Comparison of ENCODE assay signal across 8 cellular contexts in genomic region chr2:54561010-54561409, GRCh38.
DNase-seq lines count a peak whose midpoint lies in the region; ATAC-seq, FAIRE-seq and TF ChIP-seq lines count a peak whose summit lies in the region.

No MANE protein-coding gene starts in this region.

- no peaks in the 10 kb centered on the region for H3K9me1 ChIP-seq in K562 (ENCODE audit: control insufficient read depth, insufficient read depth, low read length)

- TF ChIP-seq POLR2A in K562 (conservative IDR thresholded peaks at IDR 0.05): no peak

- ATAC-seq in heart right ventricle (no peak), Right ventricle myocardium inferior (no peak), K562 (no peak), upper lobe of right lung (no peak)

- H3K4me2 ChIP-seq in K562 (ENCODE audit: insufficient read depth, low read length) (peak overlapping the region; percentile 96), mesendoderm (ENCODE audit: low read length) (no peak overlapping the region)

- no peak for DNase-seq in heart right ventricle
- DNase-seq in Right ventricle myocardium inferior (ENCODE audit: missing footprints): no peak
- no peak for DNase-seq in K562 (ENCODE audit: extremely low read depth in 1 of 4, low spot score in 3 of 4)
- DNase-seq in mesendoderm: no peak
- no peak for DNase-seq in upper lobe of right lung
- no peak for DNase-seq in head of caudate nucleus
- no peak for DNase-seq in NCI-H748 (lab: John Stamatoyannopoulos, UW; ENCODE audit: unreplicated experiment)
- DNase-seq in nucleus accumbens (lab: John Stamatoyannopoulos, UW): no peak

- no peak overlapping the region for H2BK5ac ChIP-seq in mesendoderm (ENCODE audit: low read length)

- peaks cover 0 to 8% (median 0%) of the 10 kb centered on the region in 9 donors for H3K36me3 ChIP-seq in heart right ventricle
- 0 out of 3 replicates have a peak, but pooled peaks cover 2% of the 10 kb centered on the region for H3K36me3 ChIP-seq in K562 (ENCODE audit: control insufficient read depth, insufficient read depth, low read length)
- H3K36me3 ChIP-seq in mesendoderm (ENCODE audit: control insufficient read depth, insufficient read depth, low read length): no peaks in the 10 kb centered on the region
- H3K36me3 ChIP-seq in upper lobe of right lung: no peaks in the 10 kb centered on the region

- H3K4me3 ChIP-seq in heart right ventricle (peak overlapping the region in 6 of 10 donors; percentile 46 to 68 (median 56)), K562 (peak overlapping the region; percentile 78), mesendoderm (ENCODE audit: low read length) (no peak overlapping the region), upper lobe of right lung (peak overlapping the region; percentile 64)

- H3K79me2 ChIP-seq in K562 (ENCODE audit: control insufficient read depth, insufficient read depth, low read length) (peaks cover 72% of the 10 kb centered on the region), mesendoderm (ENCODE audit: control insufficient read depth, insufficient read depth, low read length) (peaks cover 66% of the 10 kb centered on the region)

- CTCF ChIA-PET in K562 (lab: Yijun Ruan, JAX; ENCODE audit: low intra/inter-chr PET ratio): no interaction called here

- no peaks in the 10 kb centered on the region for H4K20me1 ChIP-seq in K562 (replicated peaks; ENCODE audit: control insufficient read depth, insufficient read depth, low read length)

- no peak for FAIRE-seq in K562 (lab: Jason Lieb, UNC)

- no peak for TF ChIP-seq RAD21 in K562 (CRISPR knock-in tag; conservative IDR thresholded peaks at IDR 0.05 in 1 of 2, IDR thresholded peaks at IDR 0.05 in 1 of 2)

- in situ Hi-C loops in K562 (cut with MboI): no loop called here

- H2BK15ac ChIP-seq in mesendoderm (replicated peaks; ENCODE audit: low read depth): no peak overlapping the region

- no peak overlapping the region for H4K5ac ChIP-seq in mesendoderm (ENCODE audit: low read length)

- H3K27me3 ChIP-seq in heart right ventricle (no peaks in the 10 kb centered on the region), K562 (ENCODE audit: control insufficient read depth in 2 of 2, insufficient read depth in 2 of 2, low read length in 2 of 2) (no peaks in the 10 kb centered on the region), mesendoderm (ENCODE audit: insufficient read depth, low read length, poor library complexity) (no peaks in the 10 kb centered on the region), upper lobe of right lung (no peaks in the 10 kb centered on the region)

- H3K27ac ChIP-seq in heart right ventricle (peak overlapping the region in 9 of 10 donors; percentile 6 to 94 (median 85)), K562 (ENCODE audit: extremely low read depth, low read depth, low read length) (peak overlapping the region; percentile 88; the same call in 2 of the 3 replicates), mesendoderm (ENCODE audit: low read depth, low read length) (no peak overlapping the region), upper lobe of right lung (peak overlapping the region; percentile 88)

- POLR2A ChIA-PET in K562 (lab: Yijun Ruan, JAX): interaction anchor here (0.5 to 5.0 kb wide), 5 partner anchors 11 to 368 kb away, joined by 3 to 28 read pairs (median 6); no protein-coding TSS in a partner anchor

- TF ChIP-seq EP300 in K562 (IDR thresholded peaks at IDR 0.05; ENCODE audit: low read length): no peak

- H2BK120ac ChIP-seq in mesendoderm (ENCODE audit: low read depth, low read length): no peak overlapping the region

- H2AFZ ChIP-seq in K562 (ENCODE audit: low read depth, low read length): peak overlapping the region; percentile 88; the same call in 1 of the 2 replicates

- intact Hi-C loops in heart right ventricle (cut with DNase I): loop anchor here in 2 of 10 donors (5.0 to 10.0 kb wide), 2 partner anchors 46 to 74 kb away; no protein-coding TSS in a partner anchor
- intact Hi-C loops in Right ventricle myocardium inferior (cut with DNase I): no loop called here
- intact Hi-C loops in K562 (cut with micrococcal nuclease): no loop called here
- intact Hi-C loops in upper lobe of right lung (cut with DNase I): no loop called here
- intact Hi-C loops in head of caudate nucleus (cut with DNase I): no loop called here

- no TSS peak for BruUV-seq in K562 (replicated peaks; lab: Mats Ljungman, UMichigan)

- no peaks in the 10 kb centered on the region for H3K9me3 ChIP-seq in heart right ventricle
- H3K9me3 ChIP-seq in K562 (replicated peaks; ENCODE audit: control insufficient read depth, insufficient read depth, low read depth, low read length): no peaks in the 10 kb centered on the region
- H3K9me3 ChIP-seq in upper lobe of right lung: no peaks in the 10 kb centered on the region

- peaks cover 10 to 98% (median 86%) of the 10 kb centered on the region in 9 donors for H3K4me1 ChIP-seq in heart right ventricle
- peaks cover 21 to 31% of the 10 kb centered on the region in 2 experiments for H3K4me1 ChIP-seq in K562 (replicated peaks in 1 of 2; ENCODE audit: control insufficient read depth in 2 of 2, insufficient read depth in 2 of 2, low read length in 2 of 2)
- peaks cover 2% of the 10 kb centered on the region for H3K4me1 ChIP-seq in mesendoderm (ENCODE audit: control insufficient read depth, low read depth, low read length)
- peaks cover 63% of the 10 kb centered on the region for H3K4me1 ChIP-seq in upper lobe of right lung

- H3K4ac ChIP-seq in mesendoderm (ENCODE audit: low read depth, low read length): no peak overlapping the region

- peak overlapping the region; percentile 10 for H3K56ac ChIP-seq in mesendoderm (ENCODE audit: low read length)

- 41 to 49% methylated on average over 4 of the region's 4 CpGs for WGBS in heart right ventricle, 2 donors
- 29% methylated on average over 3 of the region's 4 CpGs for WGBS in K562 (ENCODE audit: insufficient coverage, low coverage, missing lambda C conversion rate)
- no CpG with 5 or more reads among the region's 4 CpGs for WGBS in mesendoderm (ENCODE audit: extremely low coverage, insufficient coverage, low lambda C conversion rate)

- no peak for TF ChIP-seq CTCF in heart right ventricle (IDR thresholded peaks at IDR 0.05)
- TF ChIP-seq CTCF in K562 (IDR thresholded peaks at IDR 0.05 in 2 of 3, conservative IDR thresholded peaks at IDR 0.05 in 1 of 3; ENCODE audit: insufficient read depth in 2 of 3, low read depth in 1 of 3, low read length in 3 of 3): no peak
- no peak for TF ChIP-seq CTCF in upper lobe of right lung (IDR thresholded peaks at IDR 0.05)

- H3K23ac ChIP-seq in mesendoderm (ENCODE audit: low read length): no peak overlapping the region

- no peak overlapping the region for H2AK5ac ChIP-seq in mesendoderm (ENCODE audit: low read length)

- no peak overlapping the region for H3K18ac ChIP-seq in mesendoderm (ENCODE audit: low read length)

- no peak overlapping the region for H4K8ac ChIP-seq in mesendoderm (ENCODE audit: low read depth, low read length)

- peaks cover 8% of the 10 kb centered on the region for H3K79me1 ChIP-seq in mesendoderm (ENCODE audit: low read length)

- H3K9ac ChIP-seq in K562 (ENCODE audit: insufficient read depth in 1 of 2, low read depth in 2 of 2, low read length in 2 of 2) (peak overlapping the region; percentile 11 to 91; a peak in 3 of 4 replicates), mesendoderm (ENCODE audit: low read length) (peak overlapping the region; percentile 19)

TF ChIP-seq in K562, 482 proteins besides CTCF, POLR2A, EP300 and RAD21:
- TF ChIP-seq PRDM10 (IDR thresholded peaks at IDR 0.05; ENCODE audit: partially characterized antibody) (peak; percentile 7), SMAD4 (CRISPR knock-in tag; conservative IDR thresholded peaks at IDR 0.05) (0 out of 2 replicates have a peak, but pooled peaks have one; percentile 8), ZNF121 (CRISPR knock-in tag; conservative IDR thresholded peaks at IDR 0.05) (0 out of 2 replicates have a peak, but pooled peaks have one; percentile 16), KDM1A (IDR thresholded peaks at IDR 0.05) (peak in 1 of 2 experiments; percentile 28; a peak in 1 of 4 replicates), ZBTB9 (CRISPR knock-in tag; IDR thresholded peaks at IDR 0.05) (no peak)
